8 cellular contexts compared by ENCODE assay signal in the genomic region with DNA sequence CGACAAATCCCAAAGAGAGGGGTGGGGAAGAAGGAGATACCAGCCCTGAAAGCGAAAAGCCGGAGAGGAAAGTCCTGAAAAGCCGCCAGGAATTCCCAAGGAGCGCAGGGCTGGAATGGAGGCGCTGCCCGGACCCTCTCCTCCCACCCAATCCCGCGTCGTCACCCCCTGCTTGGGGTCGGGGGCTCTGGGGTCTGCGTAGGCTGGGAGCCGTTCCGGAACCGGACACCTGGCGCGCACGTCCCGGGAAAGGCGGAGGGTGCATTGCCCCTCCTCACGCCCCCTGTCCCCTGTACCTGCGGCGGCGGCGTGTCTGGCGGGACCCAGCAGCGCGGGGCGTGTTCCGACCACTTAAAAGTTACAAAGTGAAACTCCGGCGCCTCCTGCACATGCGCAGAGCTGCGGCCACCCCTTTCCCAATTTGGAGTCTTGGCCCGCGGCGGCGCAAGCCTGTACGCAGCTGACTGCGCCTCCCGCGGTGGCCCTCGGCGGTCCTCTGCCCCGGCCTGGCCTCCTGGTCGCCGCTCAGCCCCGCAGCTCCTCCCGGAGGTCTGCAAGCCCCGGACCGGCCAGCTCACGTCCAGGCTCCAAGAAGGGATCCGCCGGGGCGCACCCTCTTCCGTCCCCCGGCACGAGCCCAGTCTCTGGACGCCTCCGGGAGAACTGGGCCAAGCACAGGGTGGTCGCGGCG. TPM values are rescaled to one million over a fixed set of nuclear protein-coding genes. Genes with fewer than 3 reads are reported as not detected.
DNase-seq lines count a peak whose midpoint lies in the region; ATAC-seq and TF ChIP-seq lines count a peak whose summit lies in the region.

Gene TMEM63A, minus strand, starts transcription at position 373 of the 691 bp plus-strand sequence. CDS start 4,800 bp downstream, outside the sequence.

- DNase-seq in D341Med (ENCODE audit: low spot score) (peak; percentile 90), HK-2 (ENCODE audit: unreplicated experiment) (peak; percentile 92), SKM-1 (lab: John Stamatoyannopoulos, UW; ENCODE audit: unreplicated experiment) (peak; percentile 83), head of caudate nucleus (peak; percentile 77 to 95 (median 88)), tibial nerve (ENCODE audit: low spot score in 2 of 2) (peak; percentile 86)

- H3K9me3 Mint-ChIP-seq in activated naive CD8-positive, alpha-beta T cell (ENCODE audit: low read depth): no peaks in the 10 kb centered on the region

- H3K27ac ChIP-seq in parathyroid adenoma (peak within 1 kb of the TSS; percentile 67), tibial nerve (peak within 1 kb of the TSS; percentile 87 to 92 (median 90))

- H3K27me3 ChIP-seq in parathyroid adenoma (ENCODE audit: control insufficient read depth, insufficient read depth, low read length): no peaks in the 10 kb centered on the region
- H3K27me3 ChIP-seq in tibial nerve: peaks cover 0 to 3% of the 10 kb centered on the region in 2 donors

- H3K9ac ChIP-seq in parathyroid adenoma: no peak within 1 kb of the TSS

- peak; percentile 12 for TF ChIP-seq CTCF in parathyroid adenoma (IDR thresholded peaks at IDR 0.05)
- peak; percentile 30 to 81 (median 53) for TF ChIP-seq CTCF in tibial nerve (IDR thresholded peaks at IDR 0.05)

- peak in 1 of 2 donors; percentile 82 for TF ChIP-seq EP300 in tibial nerve (IDR thresholded peaks at IDR 0.05)

- H3K27me3 Mint-ChIP-seq in activated naive CD8-positive, alpha-beta T cell: no peaks in the 10 kb centered on the region

- H3K36me3 ChIP-seq in parathyroid adenoma (ENCODE audit: control insufficient read depth, insufficient read depth, low read length): no peaks in the 10 kb centered on the region
- H3K36me3 ChIP-seq in tibial nerve: peaks cover 0 to 2% (median 0%) of the 10 kb centered on the region in 3 donors

- peak within 1 kb of the TSS; percentile 85 for H2AFZ ChIP-seq in parathyroid adenoma

- peak within 1 kb of the TSS; percentile 99 for H3K4me2 ChIP-seq in parathyroid adenoma (ENCODE audit: low read length)

- peak; percentile 70 for ATAC-seq in GM19452 (IDR thresholded peaks at IDR 0.05; ENCODE audit: unreplicated experiment)

- peak; percentile 49 to 70 for TF ChIP-seq POLR2A in tibial nerve (IDR thresholded peaks at IDR 0.05)

- H3K27ac Mint-ChIP-seq in activated naive CD8-positive, alpha-beta T cell: peak within 1 kb of the TSS; percentile 90

- peaks cover 51% of the 10 kb centered on the region for H3K4me1 Mint-ChIP-seq in activated naive CD8-positive, alpha-beta T cell (ENCODE audit: low read depth)

- intact Hi-C loops in head of caudate nucleus (cut with DNase I): no loop called here

- peaks cover 5% of the 10 kb centered on the region for H3K4me1 ChIP-seq in parathyroid adenoma
- H3K4me1 ChIP-seq in tibial nerve: peaks cover 0 to 54% (median 34%) of the 10 kb centered on the region in 4 donors

- H3K36me3 Mint-ChIP-seq in activated naive CD8-positive, alpha-beta T cell: no peaks in the 10 kb centered on the region

- H3K79me2 ChIP-seq in parathyroid adenoma: no peaks in the 10 kb centered on the region

- H3K9me3 ChIP-seq in parathyroid adenoma (ENCODE audit: control insufficient read depth, low read length): no peaks in the 10 kb centered on the region
- no peaks in the 10 kb centered on the region for H3K9me3 ChIP-seq in tibial nerve

- H3K4me3 ChIP-seq in parathyroid adenoma (ENCODE audit: low read depth, low read length) (peak within 1 kb of the TSS; percentile 98), tibial nerve (peak within 1 kb of the TSS; percentile 68 to 92 (median 90))

- peak within 1 kb of the TSS; percentile 90 for H3K4me3 Mint-ChIP-seq in activated naive CD8-positive, alpha-beta T cell

- 0% methylated on average over 38 to 42 of the region's 63 CpGs for WGBS in tibial nerve, 2 donors

RNA-seq across cellular contexts. Expression of gene TMEM63A, which starts in this region (rescaled TPM):
- total RNA-seq in tibial nerve: 10 to 100 TPM; 63.2 to 91.5 (median 66.7) TPM

Comparison
In these comparisons a context has a peak if more than half of its experiments do, and no peak if none do; other contexts are left out.
1. Peak in every context shown above with its lines: DNase-seq, ATAC-seq, H3K4me3 ChIP-seq and H3K27ac ChIP-seq.